In genomic region chr11:121763526-121763925, GRCh38 we compare ENCODE assay signal across 12 cellular contexts.
DNase-seq lines count a peak whose midpoint lies in the region; ATAC-seq lines count a peak whose summit lies in the region.
"Had no signal": no experiment of that assay in that cellular context is flagged by ENCODE, and none has a peak within 500 bp of the region (broad histone marks: within the 10 kb centered on the region; RNA-seq: fewer than 3 reads in every experiment).

No MANE protein-coding gene starts in this region.

- DNase-seq in NOMO-1 treated with DMSO at 0.1 percent for 48 hours (lab: John Stamatoyannopoulos, UW; ENCODE audit: unreplicated experiment) (peak; percentile 81), NCI-H1105 (lab: John Stamatoyannopoulos, UW) (no peak)
- no peak for DNase-seq in activated CD8-positive, alpha-beta memory T cell treated with anti-CD3 and anti-CD28 coated beads for 24 hours
- no peak for DNase-seq in activated CD8-positive, alpha-beta memory T cell treated with anti-CD3 and anti-CD28 coated beads, Interleukin-2, amount 10 ng/mL, durations not matched to agents 7 days and 5 days
- DNase-seq in activated T-cell treated with anti-CD3 and anti-CD28 coated beads, Interleukin-2, amount 50 U/mL, for 24 hours, result no peak
- DNase-seq: activated CD4-positive, alpha-beta memory T cell treated with anti-CD3 and anti-CD28 coated beads, Interleukin-2, amount 10 ng/mL, durations not matched to agents 7 days and 5 days; erythroblast; GOT3; SHP77 had no signal

- no peak overlapping the region for H3K27ac Mint-ChIP-seq in activated CD8-positive, alpha-beta memory T cell treated with anti-CD3 and anti-CD28 coated beads, Interleukin-2, amount 10 ng/mL, durations not matched to agents 7 days and 5 days
- H3K27ac Mint-ChIP-seq in activated T-cell treated with anti-CD3 and anti-CD28 coated beads, Interleukin-2, amount 50 U/mL, for 24 hours, result no peak overlapping the region
- H3K27ac Mint-ChIP-seq: activated CD4-positive, alpha-beta memory T cell treated with anti-CD3 and anti-CD28 coated beads, Interleukin-2, amount 10 ng/mL, durations not matched to agents 7 days and 5 days had no signal

- H3K4me3 Mint-ChIP-seq in activated CD8-positive, alpha-beta memory T cell treated with anti-CD3 and anti-CD28 coated beads, Interleukin-2, amount 10 ng/mL, durations not matched to agents 7 days and 5 days, result no peak overlapping the region
- no peak overlapping the region for H3K4me3 Mint-ChIP-seq in activated T-cell treated with anti-CD3 and anti-CD28 coated beads, Interleukin-2, amount 50 U/mL, for 24 hours
- H3K4me3 Mint-ChIP-seq: activated CD4-positive, alpha-beta memory T cell treated with anti-CD3 and anti-CD28 coated beads, Interleukin-2, amount 10 ng/mL, durations not matched to agents 7 days and 5 days had no signal

- H3K9me3 Mint-ChIP-seq in activated CD8-positive, alpha-beta memory T cell treated with anti-CD3 and anti-CD28 coated beads, Interleukin-2, amount 10 ng/mL, durations not matched to agents 7 days and 5 days (ENCODE audit: low read depth), result no peaks in the 10 kb centered on the region
- H3K9me3 Mint-ChIP-seq in activated T-cell treated with anti-CD3 and anti-CD28 coated beads, Interleukin-2, amount 50 U/mL, for 24 hours, result no peaks in the 10 kb centered on the region
- H3K9me3 Mint-ChIP-seq: activated CD4-positive, alpha-beta memory T cell treated with anti-CD3 and anti-CD28 coated beads, Interleukin-2, amount 10 ng/mL, durations not matched to agents 7 days and 5 days had no signal

- no peaks in the 10 kb centered on the region for H3K36me3 Mint-ChIP-seq in activated CD8-positive, alpha-beta memory T cell treated with anti-CD3 and anti-CD28 coated beads, Interleukin-2, amount 10 ng/mL, durations not matched to agents 7 days and 5 days
- no peaks in the 10 kb centered on the region for H3K36me3 Mint-ChIP-seq in activated T-cell treated with anti-CD3 and anti-CD28 coated beads, Interleukin-2, amount 50 U/mL, for 24 hours (ENCODE audit: low read depth)

- ATAC-seq in GM18502 (IDR thresholded peaks at IDR 0.05; ENCODE audit: poor library complexity, unreplicated experiment) (peak; percentile 66), GM21390 (IDR thresholded peaks at IDR 0.05; ENCODE audit: unreplicated experiment) (peak; percentile 76), HG03064 (IDR thresholded peaks at IDR 0.05; ENCODE audit: low read depth, unreplicated experiment) (peak; percentile 71)
- ATAC-seq in activated CD8-positive, alpha-beta memory T cell treated with anti-CD3 and anti-CD28 coated beads, Interleukin-2, amount 10 ng/mL, durations not matched to agents 7 days and 5 days, result no peak

- no peaks in the 10 kb centered on the region for H3K27me3 Mint-ChIP-seq in activated CD8-positive, alpha-beta memory T cell treated with anti-CD3 and anti-CD28 coated beads, Interleukin-2, amount 10 ng/mL, durations not matched to agents 7 days and 5 days
- no peaks in the 10 kb centered on the region for H3K27me3 Mint-ChIP-seq in activated T-cell treated with anti-CD3 and anti-CD28 coated beads, Interleukin-2, amount 50 U/mL, for 24 hours
- H3K27me3 Mint-ChIP-seq: activated CD4-positive, alpha-beta memory T cell treated with anti-CD3 and anti-CD28 coated beads, Interleukin-2, amount 10 ng/mL, durations not matched to agents 7 days and 5 days had no signal

- H3K4me1 Mint-ChIP-seq in activated CD8-positive, alpha-beta memory T cell treated with anti-CD3 and anti-CD28 coated beads, Interleukin-2, amount 10 ng/mL, durations not matched to agents 7 days and 5 days, result no peaks in the 10 kb centered on the region
- H3K4me1 Mint-ChIP-seq in activated T-cell treated with anti-CD3 and anti-CD28 coated beads, Interleukin-2, amount 50 U/mL, for 24 hours (ENCODE audit: low read depth), result peaks cover 3% of the 10 kb centered on the region
- H3K4me1 Mint-ChIP-seq: activated CD4-positive, alpha-beta memory T cell treated with anti-CD3 and anti-CD28 coated beads, Interleukin-2, amount 10 ng/mL, durations not matched to agents 7 days and 5 days had no signal

- CTCF ChIA-PET in activated CD8-positive, alpha-beta memory T cell treated with anti-CD3 and anti-CD28 coated beads, Interleukin-2, amount 10 ng/mL, durations not matched to agents 7 days and 5 days (lab: Charles Lee), result no interaction called here
